In the genomic region with DNA sequence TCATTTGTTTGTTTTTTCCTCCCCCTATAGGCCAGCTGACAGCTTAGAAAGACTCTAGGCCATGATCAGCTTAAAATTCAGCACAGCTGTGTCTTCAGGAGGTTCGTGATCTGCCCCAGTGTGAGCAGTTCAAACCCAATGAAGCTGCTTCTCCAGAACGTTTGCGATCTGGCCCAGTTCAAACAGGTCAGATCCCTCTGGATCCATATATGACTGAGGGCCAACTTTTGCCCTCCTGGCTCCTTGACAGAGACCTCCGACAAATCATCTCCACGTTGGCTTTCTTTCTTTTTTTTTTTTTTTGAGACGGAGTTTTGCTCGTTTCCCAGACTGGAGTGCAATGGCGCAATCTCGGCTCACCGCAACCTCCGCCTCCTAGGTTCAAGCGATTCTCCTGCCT, we compare ENCODE assay signal across 16 cellular contexts. TPM values are rescaled to one million over a fixed set of nuclear protein-coding genes. Genes with fewer than 3 reads are reported as not detected.
DNase-seq lines count a peak whose midpoint lies in the region; ATAC-seq, FAIRE-seq and TF ChIP-seq lines count a peak whose summit lies in the region.
"Had no signal": no experiment of that assay in that cellular context is flagged by ENCODE, and none has a peak within 500 bp of the region (broad histone marks: within the 10 kb centered on the region; RNA-seq: fewer than 3 reads in every experiment).

No MANE protein-coding gene starts in this region.

- in situ Hi-C loops in HepG2 (cut with HindIII; ENCODE audit: extremely low pct_ligation_motif_present, low pct_unique_long_range_greater_than_20kb): no loop called here

- H4K91ac ChIP-seq in trophoblast cell (ENCODE audit: low read depth, low read length): no peak overlapping the region

- H3K79me2 ChIP-seq in HepG2 (ENCODE audit: insufficient read depth, low read length): no peaks in the 10 kb centered on the region
- no peaks in the 10 kb centered on the region for H3K79me2 ChIP-seq in trophoblast cell (ENCODE audit: control insufficient read depth, insufficient read depth, low read length, poor library complexity)

- no peak overlapping the region for H2BK120ac ChIP-seq in trophoblast cell (ENCODE audit: insufficient read depth, low read length, poor library complexity)

- no peak overlapping the region for H2BK12ac ChIP-seq in trophoblast cell (ENCODE audit: low read length)

- H3K27ac ChIP-seq in HepG2 (ENCODE audit: extremely low read length, insufficient read depth, low read length) (peak overlapping the region; percentile 8), trophoblast cell (ENCODE audit: low read depth, low read length) (no peak overlapping the region)
- no peak overlapping the region for H3K27ac ChIP-seq in CD4-positive, alpha-beta memory T cell (ENCODE audit: low read depth, low read length)
- H3K27ac ChIP-seq: 22Rv1 had no signal

- TF ChIP-seq RAD21 in HepG2 (CRISPR knock-in tag; IDR thresholded peaks at IDR 0.05): no peak

- no peak for TF ChIP-seq CTCF in HepG2 (CRISPR knock-in tag; IDR thresholded peaks at IDR 0.05)

- TF ChIP-seq EP300 in HepG2 (IDR thresholded peaks at IDR 0.05; ENCODE audit: low read depth in 2 of 2, low read length in 2 of 2) (no peak), HepG2 (CRISPR knock-in tag; IDR thresholded peaks at IDR 0.05; ENCODE audit: borderline replicate concordance) (no peak)

- DNase-seq in NCI-H82 (lab: John Stamatoyannopoulos, UW): peak; percentile 31
- DNase-seq in NCI-H82 treated with DMSO at 0.1 percent for 48 hours (lab: John Stamatoyannopoulos, UW; ENCODE audit: unreplicated experiment): no peak
- no peak for DNase-seq in HepG2 (ENCODE audit: low spot score)
- peak in 1 of 2 donors; percentile 22 for DNase-seq in trophoblast cell
- DNase-seq in stimulated activated naive B cell treated with anti-CD40 and anti-IgM and Interleukin-4, amounts not matched to agents 10 μg/mL and 1 μg/mL and 100 μg/mL, for 72 hours: no peak
- no peak for DNase-seq in CD4-positive, alpha-beta memory T cell
- DNase-seq in NCI-H524 treated with DMSO at 0.1 percent for 48 hours (lab: John Stamatoyannopoulos, UW): no peak
- DNase-seq in NOMO-1 treated with DMSO at 0.1 percent for 48 hours (lab: John Stamatoyannopoulos, UW; ENCODE audit: unreplicated experiment): no peak
- DNase-seq: Caco-2; CD8-positive, alpha-beta memory T cell; GF-D8 had no signal

- peaks cover 10 to 16% of the 10 kb centered on the region in 2 donors for H3K9me3 Mint-ChIP-seq in stimulated activated naive B cell treated with anti-CD40 and anti-IgM and Interleukin-4, amounts not matched to agents 10 μg/mL and 1 μg/mL and 100 μg/mL, for 72 hours
- peaks cover 2 to 49% (median 42%) of the 10 kb centered on the region in 8 donors for H3K9me3 Mint-ChIP-seq in CD4-positive, alpha-beta memory T cell

- no peak for FAIRE-seq in HepG2 (lab: Jason Lieb, UNC)
- FAIRE-seq: H54 had no signal

- H3K9ac ChIP-seq in HepG2 (ENCODE audit: insufficient read depth, low read depth, low read length) (no peak overlapping the region), trophoblast cell (ENCODE audit: low read length) (no peak overlapping the region)

- H3K79me1 ChIP-seq in trophoblast cell (ENCODE audit: low read length): peaks cover 3% of the 10 kb centered on the region

- peak overlapping the region; percentile 86 for H2AFZ ChIP-seq in HepG2 (ENCODE audit: low read length)
- H2AFZ ChIP-seq in trophoblast cell (ENCODE audit: insufficient read depth, low read length, poor library complexity): no peak overlapping the region

- H3K23ac ChIP-seq in trophoblast cell (ENCODE audit: low read length): no peak overlapping the region

- ATAC-seq in HepG2: peak; percentile 11; the same call in 2 of the 3 replicates
- no peak for ATAC-seq in stimulated activated naive B cell treated with anti-CD40 and anti-IgM and Interleukin-4, amounts not matched to agents 10 μg/mL and 1 μg/mL and 100 μg/mL, for 72 hours (replicated peaks)
- ATAC-seq: HCT116 had no signal

- peak overlapping the region; percentile 47 for H4K8ac ChIP-seq in trophoblast cell (ENCODE audit: low read depth, low read length)

- H3K18ac ChIP-seq in trophoblast cell (ENCODE audit: low read length): no peak overlapping the region

- H3K36me3 ChIP-seq in HepG2 (replicated peaks in 1 of 2; ENCODE audit: control insufficient read depth in 1 of 2, insufficient read depth in 2 of 2, low read length in 2 of 2): no peaks in the 10 kb centered on the region
- H3K36me3 ChIP-seq in trophoblast cell (ENCODE audit: control insufficient read depth in 1 of 2, insufficient read depth in 2 of 2, low read length in 2 of 2): no peaks in the 10 kb centered on the region
- no peaks in the 10 kb centered on the region for H3K36me3 ChIP-seq in CD4-positive, alpha-beta memory T cell (ENCODE audit: insufficient read depth, low read length)

- no peak overlapping the region for H2AK5ac ChIP-seq in trophoblast cell (ENCODE audit: low read length)

- no peak overlapping the region for H3K4ac ChIP-seq in trophoblast cell (ENCODE audit: low read depth, low read length)

- CTCF ChIA-PET in HepG2 (lab: Yijun Ruan, JAX; ENCODE audit: low intra/inter-chr PET ratio, low total read pairs): no interaction called here
- CTCF ChIA-PET in CD4-positive, alpha-beta memory T cell (lab: Charles Lee; ENCODE audit: partially characterized antibody): no interaction called here

- H3K4me1 ChIP-seq in HepG2 (ENCODE audit: insufficient read depth, low read length) (peaks cover 73% of the 10 kb centered on the region), trophoblast cell (ENCODE audit: control insufficient read depth in 1 of 2, insufficient read depth in 2 of 2, low read length in 2 of 2) (peaks cover 8 to 14% of the 10 kb centered on the region in 2 experiments)
- peaks cover 47% of the 10 kb centered on the region for H3K4me1 ChIP-seq in CD4-positive, alpha-beta memory T cell (ENCODE audit: insufficient read depth, low read length)

- no peak overlapping the region for H3K4me3 ChIP-seq in HepG2 (replicated peaks in 1 of 3; ENCODE audit: insufficient read depth in 1 of 3, low read depth in 2 of 3, low read length in 3 of 3)
- no peak overlapping the region for H3K4me3 ChIP-seq in trophoblast cell (ENCODE audit: low read depth, low read length)
- H3K4me3 ChIP-seq in CD4-positive, alpha-beta memory T cell (ENCODE audit: low read length in 2 of 2): no peak overlapping the region

- no peak overlapping the region for H3K27ac Mint-ChIP-seq in stimulated activated naive B cell treated with anti-CD40 and anti-IgM and Interleukin-4, amounts not matched to agents 10 μg/mL and 1 μg/mL and 100 μg/mL, for 72 hours
- peak overlapping the region in 1 of 7 donors; percentile 50 for H3K27ac Mint-ChIP-seq in CD4-positive, alpha-beta memory T cell
- H3K27ac Mint-ChIP-seq: CD14-positive monocyte had no signal

- no peak for TF ChIP-seq POLR2A in HepG2 (IDR thresholded peaks at IDR 0.05; ENCODE audit: insufficient read depth in 1 of 2, low read depth in 2 of 2, low read length in 2 of 2)

- peak overlapping the region; percentile 65 for H3K4me2 ChIP-seq in HepG2 (ENCODE audit: low read depth, low read length)
- H3K4me2 ChIP-seq in trophoblast cell (ENCODE audit: low read length): no peak overlapping the region

- BruUV-seq in HepG2 (replicated peaks; lab: Mats Ljungman, UMichigan): no TSS peak

- no peak overlapping the region for H3K14ac ChIP-seq in trophoblast cell (ENCODE audit: low read length)

- no peak overlapping the region for H4K12ac ChIP-seq in trophoblast cell (ENCODE audit: low read depth, low read length)

- H3K27me3 Mint-ChIP-seq in stimulated activated naive B cell treated with anti-CD40 and anti-IgM and Interleukin-4, amounts not matched to agents 10 μg/mL and 1 μg/mL and 100 μg/mL, for 72 hours: no peaks in the 10 kb centered on the region
- H3K27me3 Mint-ChIP-seq in CD4-positive, alpha-beta memory T cell: no peaks in the 10 kb centered on the region
- H3K27me3 Mint-ChIP-seq: CD8-positive, alpha-beta memory T cell; IgD-negative memory B cell had no signal

- POLR2A ChIA-PET in HepG2 (lab: Yijun Ruan, JAX): no interaction called here
- POLR2A ChIA-PET in CD4-positive, alpha-beta memory T cell (lab: Charles Lee; ENCODE audit: partially characterized antibody): no interaction called here

- no peak overlapping the region for H2BK5ac ChIP-seq in trophoblast cell (ENCODE audit: low read depth, low read length, poor library complexity)

- H3K27me3 ChIP-seq in HepG2 (ENCODE audit: control insufficient read depth in 1 of 2, insufficient read depth in 2 of 2, low read length in 2 of 2) (no peaks in the 10 kb centered on the region), trophoblast cell (ENCODE audit: insufficient read depth, low read length) (no peaks in the 10 kb centered on the region)
- no peaks in the 10 kb centered on the region for H3K27me3 ChIP-seq in CD4-positive, alpha-beta memory T cell (ENCODE audit: insufficient read depth, low read length)

- H3K4me3 Mint-ChIP-seq in stimulated activated naive B cell treated with anti-CD40 and anti-IgM and Interleukin-4, amounts not matched to agents 10 μg/mL and 1 μg/mL and 100 μg/mL, for 72 hours: no peak overlapping the region
- no peak overlapping the region for H3K4me3 Mint-ChIP-seq in CD4-positive, alpha-beta memory T cell
- H3K4me3 Mint-ChIP-seq: CD14-positive monocyte, IgD-negative memory B cell had no signal

- peaks cover 13 to 32% of the 10 kb centered on the region in 2 donors for H3K4me1 Mint-ChIP-seq in stimulated activated naive B cell treated with anti-CD40 and anti-IgM and Interleukin-4, amounts not matched to agents 10 μg/mL and 1 μg/mL and 100 μg/mL, for 72 hours
- peaks cover 20 to 40% (median 33%) of the 10 kb centered on the region in 4 donors for H3K4me1 Mint-ChIP-seq in CD4-positive, alpha-beta memory T cell

- H4K20me1 ChIP-seq in HepG2 (ENCODE audit: insufficient read depth, low read length): no peaks in the 10 kb centered on the region

- H3K9me3 ChIP-seq in HepG2 (ENCODE audit: low read length): peaks cover 14% of the 10 kb centered on the region
- peaks cover 4% of the 10 kb centered on the region for H3K9me3 ChIP-seq in trophoblast cell (ENCODE audit: insufficient read depth, low read depth, low read length)
- H3K9me3 ChIP-seq in CD4-positive, alpha-beta memory T cell (ENCODE audit: control insufficient read depth in 1 of 2, low read length in 2 of 2): peaks cover 0 to 8% of the 10 kb centered on the region in 2 donors

- peaks cover 11 to 15% of the 10 kb centered on the region in 2 donors for H3K36me3 Mint-ChIP-seq in stimulated activated naive B cell treated with anti-CD40 and anti-IgM and Interleukin-4, amounts not matched to agents 10 μg/mL and 1 μg/mL and 100 μg/mL, for 72 hours
- peaks cover 20 to 29% of the 10 kb centered on the region in 2 donors for H3K36me3 Mint-ChIP-seq in CD4-positive, alpha-beta memory T cell

- intact Hi-C loops in HepG2 (cut with micrococcal nuclease; ENCODE audit: unreplicated experiment): no loop called here
- intact Hi-C loops in CD4-positive, alpha-beta memory T cell (cut with micrococcal nuclease): no loop called here

- WGBS in HepG2 (ENCODE audit: low lambda C conversion rate): 34% methylated on average over 12 of the region's 12 CpGs
- no CpG with 5 or more reads among the region's 12 CpGs for WGBS in trophoblast cell (ENCODE audit: extremely low coverage, insufficient coverage, insufficient read length)

RNA-seq across cellular contexts. Expression of gene ATF7IP2, which starts 50.2 kb away (rescaled TPM):
- 98.1 and 117 TPM in 2 replicates for total RNA-seq in HepG2 (2016; rRNA removed; fragmentation: Illumina TruSeq; extraction: Trizol)
- total RNA-seq in HepG2 (2016; cell fraction: cytosol; rRNA removed; fragmentation: Illumina TruSeq; extraction: Trizol; ENCODE audit: low read depth): 101 and 109 TPM in 2 replicates
- 106 and 115 TPM in 2 replicates for total RNA-seq in HepG2 (2016; cell fraction: insoluble cytoplasmic fraction; rRNA removed; fragmentation: Illumina TruSeq; extraction: Trizol)
- total RNA-seq in HepG2 (2016; cell fraction: membrane; rRNA removed; fragmentation: Illumina TruSeq; extraction: Trizol): 107 and 129 TPM in 2 replicates
- total RNA-seq in HepG2 (2016; cell fraction: nucleus; rRNA removed; fragmentation: Illumina TruSeq; extraction: Trizol): 161 and 171 TPM in 2 replicates
- 128 and 217 TPM in 2 replicates for polyA plus RNA-seq in HepG2 (2011; rRNA removed)
- polyA plus RNA-seq in HepG2 (2011; cell fraction: cytosol; rRNA removed): 62.4 and 72.6 TPM in 2 replicates
- polyA plus RNA-seq in HepG2 (2011; cell fraction: nucleus; rRNA removed): 208 and 219 TPM in 2 replicates
- polyA plus RNA-seq in HepG2 (2012): 35.1 and 53.6 TPM in 2 replicates
- 30.6 and 34.0 TPM in 2 replicates for polyA plus RNA-seq in HepG2 (2016; cell fraction: cytosol; fragmentation: Illumina TruSeq; extraction: Trizol; ENCODE audit: low read depth)
- 100 and 111 TPM in 2 replicates for polyA plus RNA-seq in HepG2 (2016; cell fraction: insoluble cytoplasmic fraction; fragmentation: Illumina TruSeq; extraction: Trizol; ENCODE audit: low read depth)
- polyA plus RNA-seq in HepG2 (2016; cell fraction: membrane; fragmentation: Illumina TruSeq; extraction: Trizol; ENCODE audit: low read depth): 46.8 and 54.0 TPM in 2 replicates
- 251 and 257 TPM in 2 replicates for polyA plus RNA-seq in HepG2 (2016; cell fraction: nucleus; fragmentation: Illumina TruSeq; extraction: Trizol; ENCODE audit: insufficient read depth, low read depth)
- 0.33 and 64.9 TPM in 2 replicates for polyA minus RNA-seq in HepG2 (2011; rRNA and poly(A)+ RNA removed; ENCODE audit: low replicate concordance)
- polyA minus RNA-seq in HepG2 (2011; cell fraction: cytosol; rRNA and poly(A)+ RNA removed): 15.6 and 16.1 TPM in 2 replicates
- 264 and 280 TPM in 2 replicates for polyA minus RNA-seq in HepG2 (2011; cell fraction: nucleus; rRNA and poly(A)+ RNA removed)
- 18.2 and 18.7 TPM in 2 replicates for polyA plus RNA-seq in trophoblast cell (2013)
- 10 to 100 TPM; 51.1 to 58.0 TPM for total RNA-seq in CD4-positive, alpha-beta memory T cell
- polyA plus RNA-seq in CD4-positive, alpha-beta memory T cell: 100 to 1,000 TPM; 108 to 170 TPM
